Comparison of ENCODE assay signal across 15 cellular contexts in the genomic region with DNA sequence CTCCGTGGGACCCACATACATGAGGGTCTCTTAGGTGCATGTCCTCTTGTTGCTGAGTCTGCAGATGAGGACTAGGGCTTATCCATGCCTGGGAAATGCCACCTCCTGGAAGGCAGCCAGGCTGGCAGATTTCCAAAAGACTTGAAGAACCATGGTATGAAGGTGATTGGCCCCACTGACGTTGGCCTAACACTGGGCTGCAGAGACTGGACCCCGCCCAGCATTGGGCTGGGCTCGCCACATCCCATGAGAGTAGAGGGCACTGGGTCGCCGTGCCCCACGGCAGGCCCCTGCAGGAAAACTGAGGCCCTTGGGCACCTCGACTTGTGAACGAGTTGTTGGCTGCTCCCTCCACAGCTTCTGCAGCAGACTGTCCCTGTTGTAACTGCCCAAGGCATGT. TPM values are rescaled to one million over a fixed set of nuclear protein-coding genes. Genes with fewer than 3 reads are reported as not detected.
DNase-seq lines count a peak whose midpoint lies in the region; ATAC-seq, FAIRE-seq and TF ChIP-seq lines count a peak whose summit lies in the region.
"Had no signal": no experiment of that assay in that cellular context is flagged by ENCODE, and none has a peak within 500 bp of the region (broad histone marks: within the 10 kb centered on the region; RNA-seq: fewer than 3 reads in every experiment).

No MANE protein-coding gene starts in this region.

- H4K20me1 ChIP-seq in HepG2 (ENCODE audit: insufficient read depth, low read length), result peaks cover 9% of the 10 kb centered on the region; the same call in 1 of the 2 replicates

- no TSS peak for BruUV-seq in HepG2 (replicated peaks; lab: Mats Ljungman, UMichigan)

- FAIRE-seq in A549 (lab: Jason Lieb, UNC) (no peak), HepG2 (lab: Jason Lieb, UNC) (no peak)

- H3K27me3 ChIP-seq in HepG2 (ENCODE audit: control insufficient read depth in 1 of 2, insufficient read depth in 2 of 2, low read length in 2 of 2), result no peaks in the 10 kb centered on the region
- H3K27me3 ChIP-seq: neural progenitor cell, tibial artery had no signal

- peak overlapping the region; percentile 20 for H3K4me3 Mint-ChIP-seq in activated naive CD8-positive, alpha-beta T cell
- H3K4me3 Mint-ChIP-seq: neural progenitor cell had no signal

- no peak for TF ChIP-seq EP300 in A549 (IDR thresholded peaks at IDR 0.05)
- TF ChIP-seq EP300 in HepG2 (IDR thresholded peaks at IDR 0.05; ENCODE audit: low read depth in 2 of 2, low read length in 2 of 2), result no peak
- no peak for TF ChIP-seq EP300 in HepG2 (CRISPR knock-in tag; IDR thresholded peaks at IDR 0.05; ENCODE audit: borderline replicate concordance)

- ATAC-seq in A549 (peak in 1 of 2 experiments; percentile 37; a peak in 3 of 6 replicates), HepG2 (no peak; the same call in 2 of the 3 replicates), GM19328 (IDR thresholded peaks at IDR 0.05; ENCODE audit: unreplicated experiment) (no peak), GM18868 (IDR thresholded peaks at IDR 0.05; ENCODE audit: unreplicated experiment) (no peak), HG02588 (IDR thresholded peaks at IDR 0.05; ENCODE audit: unreplicated experiment) (no peak)

- no peak for TF ChIP-seq RAD21 in A549 (conservative IDR thresholded peaks at IDR 0.05 in 1 of 2, IDR thresholded peaks at IDR 0.05 in 1 of 2)
- no peak for TF ChIP-seq RAD21 in HepG2 (CRISPR knock-in tag; IDR thresholded peaks at IDR 0.05)

- no peak overlapping the region for H3K9ac ChIP-seq in HepG2 (ENCODE audit: insufficient read depth, low read depth, low read length)
- H3K9ac ChIP-seq: neural progenitor cell had no signal

- TF ChIP-seq CTCF in A549 (IDR thresholded peaks at IDR 0.05) (no peak), HepG2 (CRISPR knock-in tag; IDR thresholded peaks at IDR 0.05) (no peak)

- CTCF ChIA-PET in A549 (lab: Yijun Ruan, JAX), result interaction anchor here (5.1 kb wide), 1 partner anchor 128 kb away, joined by 36 read pairs; no protein-coding TSS in a partner anchor
- CTCF ChIA-PET in HepG2 (lab: Yijun Ruan, JAX; ENCODE audit: low intra/inter-chr PET ratio, low total read pairs), result no interaction called here

- peak overlapping the region; percentile 69 for H3K4me2 ChIP-seq in A549
- no peak overlapping the region for H3K4me2 ChIP-seq in HepG2 (ENCODE audit: low read depth, low read length)
- H3K4me2 ChIP-seq: neural progenitor cell had no signal

- no peak overlapping the region for H3K4me3 ChIP-seq in A549
- no peak overlapping the region for H3K4me3 ChIP-seq in HepG2 (replicated peaks in 1 of 3; ENCODE audit: insufficient read depth in 1 of 3, low read depth in 2 of 3, low read length in 3 of 3)
- H3K4me3 ChIP-seq: neural progenitor cell, tibial artery had no signal

- no peak overlapping the region for H2AFZ ChIP-seq in HepG2 (ENCODE audit: low read length)
- H2AFZ ChIP-seq: neural progenitor cell had no signal

- H3K27ac ChIP-seq in A549 (peak overlapping the region; percentile 62 to 83), HepG2 (ENCODE audit: extremely low read length, insufficient read depth, low read length) (no peak overlapping the region)
- H3K27ac ChIP-seq: neural progenitor cell had no signal

- intact Hi-C loops in HepG2 (cut with micrococcal nuclease; ENCODE audit: unreplicated experiment), result loop anchor here (1.0 to 2.0 kb wide), 2 partner anchors 37 to 89 kb away; no protein-coding TSS in a partner anchor

- H3K9me3 Mint-ChIP-seq in activated naive CD8-positive, alpha-beta T cell (ENCODE audit: low read depth), result no peaks in the 10 kb centered on the region
- H3K9me3 Mint-ChIP-seq: neural progenitor cell had no signal

- 68% methylated on average over 4 of the region's 9 CpGs for WGBS in A549 (ENCODE audit: missing lambda C conversion rate)
- 86% methylated on average over 7 of the region's 9 CpGs for WGBS in HepG2 (ENCODE audit: low lambda C conversion rate)

- H3K36me3 Mint-ChIP-seq in activated naive CD8-positive, alpha-beta T cell, result peaks cover 21% of the 10 kb centered on the region

- peaks cover 62% of the 10 kb centered on the region for H3K4me1 Mint-ChIP-seq in activated naive CD8-positive, alpha-beta T cell (ENCODE audit: low read depth)
- H3K4me1 Mint-ChIP-seq: neural progenitor cell had no signal

- TF ChIP-seq POLR2A in A549 (IDR thresholded peaks at IDR 0.05; ENCODE audit: low read length) (no peak), HepG2 (IDR thresholded peaks at IDR 0.05; ENCODE audit: insufficient read depth in 1 of 2, low read depth in 2 of 2, low read length in 2 of 2) (no peak)

- H3K27me3 Mint-ChIP-seq in activated naive CD8-positive, alpha-beta T cell, result no peaks in the 10 kb centered on the region

- peaks cover 5% of the 10 kb centered on the region; the same call in 1 of the 3 replicates for H3K9me3 ChIP-seq in A549
- no peaks in the 10 kb centered on the region for H3K9me3 ChIP-seq in HepG2 (ENCODE audit: low read length)
- H3K9me3 ChIP-seq: tibial artery had no signal

- H3K79me2 ChIP-seq in HepG2 (ENCODE audit: insufficient read depth, low read length), result no peaks in the 10 kb centered on the region

- peaks cover 19 to 20% of the 10 kb centered on the region in 2 experiments for H3K36me3 ChIP-seq in HepG2 (replicated peaks in 1 of 2; ENCODE audit: control insufficient read depth in 1 of 2, insufficient read depth in 2 of 2, low read length in 2 of 2)
- H3K36me3 ChIP-seq: neural progenitor cell had no signal

- POLR2A ChIA-PET in A549 (lab: Yijun Ruan, JAX) (interaction anchor here (0.6 kb wide), 1 partner anchor 52 kb away, joined by 3 read pairs; no protein-coding TSS in a partner anchor), HepG2 (lab: Yijun Ruan, JAX) (interaction anchor here (1.1 kb wide), 1 partner anchor 160 kb away, joined by 5 read pairs; a partner anchor contains a TSS)

- peaks cover 40% of the 10 kb centered on the region for H3K4me1 ChIP-seq in A549
- H3K4me1 ChIP-seq in HepG2 (ENCODE audit: insufficient read depth, low read length), result peaks cover 50% of the 10 kb centered on the region
- H3K4me1 ChIP-seq: neural progenitor cell had no signal

- in situ Hi-C loops in HepG2 (cut with HindIII; ENCODE audit: extremely low pct_ligation_motif_present, low pct_unique_long_range_greater_than_20kb), result no loop called here

- peak overlapping the region; percentile 99 for H3K27ac Mint-ChIP-seq in activated naive CD8-positive, alpha-beta T cell
- H3K27ac Mint-ChIP-seq: neural progenitor cell had no signal

- peak in 1 of 2 experiments; percentile 74 for DNase-seq in A549 (ENCODE audit: low read depth in 1 of 2, low spot score in 1 of 2)
- peak; percentile 5 for DNase-seq in EH (ENCODE audit: low read depth)
- no peak for DNase-seq in HepG2 (ENCODE audit: low spot score)
- no peak for DNase-seq in activated effector memory CD4-positive, alpha-beta T cell treated with Interleukin-2 at 50 U/mL for 16 hours
- DNase-seq: activated gamma-delta T cell treated with Interleukin-2 at 50 U/mL for 16 hours; KG1; NCI-H526; stimulated activated CD4-positive, alpha-beta T cell treated with anti-CD3 and anti-CD28 coated beads, Interleukin-2, amount 100 ng/mL, for 48 hours; T1000 had no signal

RNA-seq across cellular contexts. Expression of a gene that starts 38.2 kb away (rescaled TPM):
- polyA plus RNA-seq in A549 (2011; rRNA removed), result 0.07 and 0.09 TPM in 2 replicates
- polyA plus RNA-seq in A549 (2012; cell fraction: cytosol; rRNA removed), result 0.04 and 0.07 TPM in 2 replicates
- polyA plus RNA-seq in A549 (2012; cell fraction: nucleus; rRNA removed), result 0.04 and 0.10 TPM in 2 replicates
- 0.04 TPM in 3 replicates for polyA plus RNA-seq in A549 (2017; fragmentation: RNase III; extraction: RNeasy Plus Mini Kit Qiagen cat#74134 plus additional on column Dnase treatment)
- 0.10 TPM in 1 of 2 replicates, not detected in the other for polyA minus RNA-seq in A549 (2011; rRNA and poly(A)+ RNA removed)
- total RNA-seq in HepG2 (2016; rRNA removed; fragmentation: Illumina TruSeq; extraction: Trizol), result 0.17 and 0.64 TPM in 2 replicates
- not detected in 2 replicates for total RNA-seq in HepG2 (2016; cell fraction: cytosol; rRNA removed; fragmentation: Illumina TruSeq; extraction: Trizol; ENCODE audit: low read depth)
- 0.22 and 0.43 TPM in 2 replicates for total RNA-seq in HepG2 (2016; cell fraction: insoluble cytoplasmic fraction; rRNA removed; fragmentation: Illumina TruSeq; extraction: Trizol)
- total RNA-seq in HepG2 (2016; cell fraction: membrane; rRNA removed; fragmentation: Illumina TruSeq; extraction: Trizol), result 0.22 and 0.45 TPM in 2 replicates
- total RNA-seq in HepG2 (2016; cell fraction: nucleus; rRNA removed; fragmentation: Illumina TruSeq; extraction: Trizol), result 0.28 and 0.40 TPM in 2 replicates
- polyA plus RNA-seq in HepG2 (2011; rRNA removed), result 0.49 and 1.6 TPM in 2 replicates
- polyA plus RNA-seq in HepG2 (2011; cell fraction: cytosol; rRNA removed), result 0.62 and 1.4 TPM in 2 replicates
- 0.34 and 1.6 TPM in 2 replicates for polyA plus RNA-seq in HepG2 (2011; cell fraction: nucleus; rRNA removed)
- polyA plus RNA-seq in HepG2 (2012), result 1.1 and 2.8 TPM in 2 replicates
- polyA plus RNA-seq in HepG2 (2016; cell fraction: cytosol; fragmentation: Illumina TruSeq; extraction: Trizol; ENCODE audit: low read depth), result 0.07 and 0.09 TPM in 2 replicates
- 0.14 and 0.21 TPM in 2 replicates for polyA plus RNA-seq in HepG2 (2016; cell fraction: insoluble cytoplasmic fraction; fragmentation: Illumina TruSeq; extraction: Trizol; ENCODE audit: low read depth)
- 0.06 and 0.12 TPM in 2 replicates for polyA plus RNA-seq in HepG2 (2016; cell fraction: membrane; fragmentation: Illumina TruSeq; extraction: Trizol; ENCODE audit: low read depth)
- polyA plus RNA-seq in HepG2 (2016; cell fraction: nucleus; fragmentation: Illumina TruSeq; extraction: Trizol; ENCODE audit: insufficient read depth, low read depth), result 0.35 and 0.56 TPM in 2 replicates
- polyA minus RNA-seq in HepG2 (2011; rRNA and poly(A)+ RNA removed; ENCODE audit: low replicate concordance), result 0.56 and 3.1 TPM in 2 replicates
- polyA minus RNA-seq in HepG2 (2011; cell fraction: cytosol; rRNA and poly(A)+ RNA removed), result 0.88 and 1.1 TPM in 2 replicates
- 0.26 and 0.87 TPM in 2 replicates for polyA minus RNA-seq in HepG2 (2011; cell fraction: nucleus; rRNA and poly(A)+ RNA removed)

RNA-seq across cellular contexts. Expression of a gene that starts 50.0 kb away (rescaled TPM):
- polyA plus RNA-seq in A549 (2011; rRNA removed), result 14.4 and 19.9 TPM in 2 replicates
- 17.9 and 24.6 TPM in 2 replicates for polyA plus RNA-seq in A549 (2012; cell fraction: cytosol; rRNA removed)
- 37.5 and 40.4 TPM in 2 replicates for polyA plus RNA-seq in A549 (2012; cell fraction: nucleus; rRNA removed)
- 16.9 to 21.5 TPM (median 19.3 TPM) in 3 replicates for polyA plus RNA-seq in A549 (2017; fragmentation: RNase III; extraction: RNeasy Plus Mini Kit Qiagen cat#74134 plus additional on column Dnase treatment)
- 36.4 and 37.1 TPM in 2 replicates for polyA minus RNA-seq in A549 (2011; rRNA and poly(A)+ RNA removed)
- total RNA-seq in HepG2 (2016; rRNA removed; fragmentation: Illumina TruSeq; extraction: Trizol), result 7.6 and 15.9 TPM in 2 replicates
- 8.0 and 9.2 TPM in 2 replicates for total RNA-seq in HepG2 (2016; cell fraction: cytosol; rRNA removed; fragmentation: Illumina TruSeq; extraction: Trizol; ENCODE audit: low read depth)
- 6.9 and 15.8 TPM in 2 replicates for total RNA-seq in HepG2 (2016; cell fraction: insoluble cytoplasmic fraction; rRNA removed; fragmentation: Illumina TruSeq; extraction: Trizol)
- total RNA-seq in HepG2 (2016; cell fraction: membrane; rRNA removed; fragmentation: Illumina TruSeq; extraction: Trizol), result 9.4 and 9.6 TPM in 2 replicates
- total RNA-seq in HepG2 (2016; cell fraction: nucleus; rRNA removed; fragmentation: Illumina TruSeq; extraction: Trizol), result 16.4 and 21.4 TPM in 2 replicates
- 49.6 and 60.7 TPM in 2 replicates for polyA plus RNA-seq in HepG2 (2011; rRNA removed)
- 30.7 and 32.4 TPM in 2 replicates for polyA plus RNA-seq in HepG2 (2011; cell fraction: cytosol; rRNA removed)
- 61.1 and 65.1 TPM in 2 replicates for polyA plus RNA-seq in HepG2 (2011; cell fraction: nucleus; rRNA removed)
- polyA plus RNA-seq in HepG2 (2012), result 13.9 and 22.1 TPM in 2 replicates
- polyA plus RNA-seq in HepG2 (2016; cell fraction: cytosol; fragmentation: Illumina TruSeq; extraction: Trizol; ENCODE audit: low read depth), result 1.4 and 1.8 TPM in 2 replicates
- 6.0 and 8.1 TPM in 2 replicates for polyA plus RNA-seq in HepG2 (2016; cell fraction: insoluble cytoplasmic fraction; fragmentation: Illumina TruSeq; extraction: Trizol; ENCODE audit: low read depth)
- polyA plus RNA-seq in HepG2 (2016; cell fraction: membrane; fragmentation: Illumina TruSeq; extraction: Trizol; ENCODE audit: low read depth), result 3.4 and 3.5 TPM in 2 replicates
- polyA plus RNA-seq in HepG2 (2016; cell fraction: nucleus; fragmentation: Illumina TruSeq; extraction: Trizol; ENCODE audit: insufficient read depth, low read depth), result 38.0 and 39.0 TPM in 2 replicates
- polyA minus RNA-seq in HepG2 (2011; rRNA and poly(A)+ RNA removed; ENCODE audit: low replicate concordance), result 54.4 and 98.2 TPM in 2 replicates
- polyA minus RNA-seq in HepG2 (2011; cell fraction: cytosol; rRNA and poly(A)+ RNA removed), result 19.2 and 23.0 TPM in 2 replicates
- polyA minus RNA-seq in HepG2 (2011; cell fraction: nucleus; rRNA and poly(A)+ RNA removed), result 30.3 and 37.8 TPM in 2 replicates
